ENCODE assay signal across 11 cellular contexts in genomic region chr10:79275105-79275430, GRCh38.
DNase-seq lines count a peak whose midpoint lies in the region; ATAC-seq and TF ChIP-seq lines count a peak whose summit lies in the region.
"Had no signal": no experiment of that assay in that cellular context is flagged by ENCODE, and none has a peak within 500 bp of the region (broad histone marks: within the 10 kb centered on the region; RNA-seq: fewer than 3 reads in every experiment).

No MANE protein-coding gene starts in this region.

- TF ChIP-seq CTCF in cardiac muscle cell (IDR thresholded peaks at IDR 0.05; ENCODE audit: low read depth, low read length) (no peak), fibroblast of lung (conservative IDR thresholded peaks at IDR 0.05 in 1 of 2, IDR thresholded peaks at IDR 0.05 in 1 of 2; ENCODE audit: low read depth in 1 of 2, low read length in 2 of 2) (peak in 1 of 2 donors; percentile 1), psoas muscle (IDR thresholded peaks at IDR 0.05) (no peak), transverse colon (IDR thresholded peaks at IDR 0.05) (no peak)

- H3K9ac ChIP-seq in fibroblast of lung (ENCODE audit: insufficient read depth, low read length): peak overlapping the region; percentile 39

- no peak for TF ChIP-seq EP300 in transverse colon (IDR thresholded peaks at IDR 0.05; ENCODE audit: low read depth)

- H3K27me3 ChIP-seq in cardiac muscle cell (no peaks in the 10 kb centered on the region), fibroblast of lung (ENCODE audit: control insufficient read depth, insufficient read depth, low read length) (no peaks in the 10 kb centered on the region), psoas muscle (ENCODE audit: insufficient read depth in 3 of 3, low read length in 2 of 3) (no peaks in the 10 kb centered on the region), transverse colon (no peaks in the 10 kb centered on the region)

- 18 to 20% (median 18%) methylated on average over 3 of the region's 3 CpGs for WGBS in psoas muscle, 3 donors
- 61% methylated on average over 3 of the region's 3 CpGs; no CpG with 5 or more reads in 1 of the 2 donors for WGBS in transverse colon (ENCODE audit: low coverage in 1 of 2), 2 donors

- no peak overlapping the region for H2AFZ ChIP-seq in fibroblast of lung (ENCODE audit: low read length)

- H3K9me3 ChIP-seq in cardiac muscle cell (ENCODE audit: low read depth): no peaks in the 10 kb centered on the region
- H3K9me3 ChIP-seq in fibroblast of lung (ENCODE audit: control insufficient read depth, insufficient read depth, low read depth, low read length): no peaks in the 10 kb centered on the region
- no peaks in the 10 kb centered on the region for H3K9me3 ChIP-seq in psoas muscle
- H3K9me3 ChIP-seq in transverse colon: no peaks in the 10 kb centered on the region

- DNase-seq in cardiac muscle cell (ENCODE audit: low read depth in 1 of 2, low spot score in 1 of 2) (no peak), left ventricle myocardium superior (no peak), fibroblast of lung (ENCODE audit: low read depth in 2 of 2) (no peak), psoas muscle (no peak), transverse colon (no peak), T-helper 1 cell (no peak), NOMO-1 (lab: John Stamatoyannopoulos, UW; ENCODE audit: unreplicated experiment in 2 of 2) (no peak)
- DNase-seq: NCI-H510A, SW 1271 had no signal

- H3K4me1 ChIP-seq in cardiac muscle cell (ENCODE audit: low read depth): peaks cover 33% of the 10 kb centered on the region
- peaks cover 20% of the 10 kb centered on the region for H3K4me1 ChIP-seq in fibroblast of lung (ENCODE audit: control insufficient read depth, extremely low read depth, insufficient read depth, low read length)
- H3K4me1 ChIP-seq in psoas muscle: peaks cover 42% of the 10 kb centered on the region
- H3K4me1 ChIP-seq in transverse colon: peaks cover 18 to 55% (median 37%) of the 10 kb centered on the region in 4 donors

- peak overlapping the region; percentile 17 for H3K4me2 ChIP-seq in fibroblast of lung (ENCODE audit: extremely low read depth, insufficient read depth, low read length)

- no peak for TF ChIP-seq POLR2A in transverse colon (IDR thresholded peaks at IDR 0.05)

- intact Hi-C loops in left ventricle myocardium superior (cut with micrococcal nuclease): loop anchor here (10.0 kb wide), 1 partner anchor 50 kb away; no protein-coding TSS in a partner anchor
- intact Hi-C loops in psoas muscle (cut with DNase I): no loop called here
- intact Hi-C loops in transverse colon (cut with DNase I; ENCODE audit: low total_unique reads): no loop called here

- in situ Hi-C loops in transverse colon (cut with MboI; ENCODE audit: low pct_ligation_motif_present in 1 of 4, low pct_unique_long_range_greater_than_20kb in 1 of 4, low sequenced_read_pairs in 3 of 4): no loop called here

- H3K4me3 ChIP-seq in cardiac muscle cell (no peak overlapping the region), fibroblast of lung (replicated peaks in 1 of 4; ENCODE audit: control extremely low read depth in 1 of 4, insufficient read depth in 1 of 4, low read depth in 3 of 4, low read length in 4 of 4) (no peak overlapping the region), psoas muscle (peak overlapping the region; percentile 18), transverse colon (no peak overlapping the region)

- peak overlapping the region; percentile 75 for H3K27ac ChIP-seq in cardiac muscle cell
- peak overlapping the region; percentile 63 for H3K27ac ChIP-seq in fibroblast of lung (ENCODE audit: insufficient read depth, low read length)
- H3K27ac ChIP-seq in psoas muscle: peak overlapping the region; percentile 73
- H3K27ac ChIP-seq in transverse colon: peak overlapping the region; percentile 76 to 88 (median 84)

- H4K20me1 ChIP-seq in fibroblast of lung (ENCODE audit: control insufficient read depth, extremely low read depth, insufficient read depth, low read length): no peaks in the 10 kb centered on the region

- H3K36me3 ChIP-seq in cardiac muscle cell (peaks cover 9% of the 10 kb centered on the region), fibroblast of lung (ENCODE audit: control insufficient read depth, insufficient read depth, low read length) (peaks cover 15% of the 10 kb centered on the region), psoas muscle (ENCODE audit: insufficient read depth in 1 of 2, low read depth in 1 of 2) (peaks cover 0 to 18% of the 10 kb centered on the region in 2 donors), transverse colon (peaks cover 0 to 14% (median 5%) of the 10 kb centered on the region in 4 donors)

- peaks cover 29% of the 10 kb centered on the region for H3K79me2 ChIP-seq in fibroblast of lung (ENCODE audit: control insufficient read depth, insufficient read depth, low read length)

- no peak for ATAC-seq in left ventricle myocardium superior
- ATAC-seq in psoas muscle: no peak
- no peak for ATAC-seq in GM21619 (IDR thresholded peaks at IDR 0.05; ENCODE audit: unreplicated experiment)
- ATAC-seq: activated CD4-positive, CD25-positive, alpha-beta regulatory T cell treated with anti-CD3 and anti-CD28 coated beads, Interleukin-2, amount 50 U/mL, for 24 hours had no signal
